In the genomic region with DNA sequence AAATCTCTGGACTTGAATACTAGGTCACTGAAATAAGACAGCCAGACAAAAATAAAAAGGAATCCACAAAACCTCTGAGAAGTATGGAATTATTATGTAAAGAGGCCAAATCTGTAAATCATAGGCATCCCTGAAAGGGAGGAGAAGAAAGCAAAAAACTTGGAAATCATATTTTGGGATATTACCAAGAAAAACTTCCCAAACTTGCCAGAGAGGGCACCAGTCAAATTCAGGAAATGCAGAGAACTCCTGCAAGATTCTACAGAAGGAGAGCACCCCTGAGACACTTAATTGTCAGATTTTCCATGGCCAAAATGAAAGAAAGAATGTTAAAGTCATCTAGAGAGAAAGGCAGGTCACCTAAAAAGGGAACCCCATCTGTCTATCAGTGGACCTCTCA, we compare ENCODE assay signal across 16 cellular contexts.
DNase-seq lines count a peak whose midpoint lies in the region; ATAC-seq and TF ChIP-seq lines count a peak whose summit lies in the region.
"Had no signal": no experiment of that assay in that cellular context is flagged by ENCODE, and none has a peak within 500 bp of the region (broad histone marks: within the 10 kb centered on the region; RNA-seq: fewer than 3 reads in every experiment).

No MANE protein-coding gene starts in this region.

- BruUV-seq in PC-3 (replicated peaks; lab: Mats Ljungman, UMichigan) = no TSS peak

- H3K4me3 ChIP-seq in PC-3 (ENCODE audit: low read length) (no peak overlapping the region), epithelial cell of proximal tubule (ENCODE audit: low read depth, low read length) (no peak overlapping the region)

- H3F3A ChIP-seq in PC-3 (ENCODE audit: low read length, unreplicated experiment) = no peaks in the 10 kb centered on the region

- peaks cover 11 to 19% of the 10 kb centered on the region in 2 donors for H3K9me3 Mint-ChIP-seq in stimulated activated naive B cell treated with anti-CD40 and anti-IgM and Interleukin-4, amounts not matched to agents 10 μg/mL and 1 μg/mL and 100 μg/mL, for 72 hours

- H3K9me2 ChIP-seq in PC-3 (replicated peaks; ENCODE audit: low read length) = no peaks in the 10 kb centered on the region

- no peak overlapping the region for H3K4me3 Mint-ChIP-seq in stimulated activated naive B cell treated with anti-CD40 and anti-IgM and Interleukin-4, amounts not matched to agents 10 μg/mL and 1 μg/mL and 100 μg/mL, for 72 hours
- H3K4me3 Mint-ChIP-seq: CD14-positive monocyte; CD4-positive, alpha-beta memory T cell had no signal

- no peaks in the 10 kb centered on the region for H3K9me3 ChIP-seq in PC-3 (ENCODE audit: low read length)

- no peaks in the 10 kb centered on the region for H3K36me3 Mint-ChIP-seq in stimulated activated naive B cell treated with anti-CD40 and anti-IgM and Interleukin-4, amounts not matched to agents 10 μg/mL and 1 μg/mL and 100 μg/mL, for 72 hours
- H3K36me3 Mint-ChIP-seq: CD14-positive monocyte; CD4-positive, alpha-beta memory T cell had no signal

- DNase-seq in PC-3 = no peak
- DNase-seq in epithelial cell of proximal tubule (ENCODE audit: low read depth) = no peak
- no peak for DNase-seq in stimulated activated naive B cell treated with anti-CD40 and anti-IgM and Interleukin-4, amounts not matched to agents 10 μg/mL and 1 μg/mL and 100 μg/mL, for 72 hours
- DNase-seq in NCI-H524 treated with DMSO at 0.1 percent for 48 hours (lab: John Stamatoyannopoulos, UW) = no peak
- DNase-seq in NCI-H1930 (lab: John Stamatoyannopoulos, UW) = no peak
- DNase-seq: AML-193; CD4-positive, alpha-beta memory T cell; DMS153; DMS79 treated with DMSO at 0.1 percent for 48 hours; GF-D8 had no signal

- H3K36me3 ChIP-seq in PC-3 (ENCODE audit: low read depth, low read length) = no peaks in the 10 kb centered on the region

- H3K4me1 ChIP-seq in PC-3 (ENCODE audit: insufficient read depth, low read length) = no peaks in the 10 kb centered on the region

- H3K27ac ChIP-seq in C4-2B = no peak overlapping the region
- no peak overlapping the region for H3K27ac ChIP-seq in PC-3 (ENCODE audit: low read length)
- H3K27ac ChIP-seq: HL-60, KMS-11 had no signal

- H3K27me3 Mint-ChIP-seq in stimulated activated naive B cell treated with anti-CD40 and anti-IgM and Interleukin-4, amounts not matched to agents 10 μg/mL and 1 μg/mL and 100 μg/mL, for 72 hours = no peaks in the 10 kb centered on the region
- H3K27me3 Mint-ChIP-seq: CD4-positive, alpha-beta memory T cell had no signal

- no peak overlapping the region for H3K27ac Mint-ChIP-seq in stimulated activated naive B cell treated with anti-CD40 and anti-IgM and Interleukin-4, amounts not matched to agents 10 μg/mL and 1 μg/mL and 100 μg/mL, for 72 hours
- H3K27ac Mint-ChIP-seq: CD14-positive monocyte had no signal

- H2AFZ ChIP-seq in PC-3 (ENCODE audit: low read length) = no peak overlapping the region

- CTCF ChIA-PET in PC-3 (lab: Charles Lee) = no interaction called here

- no peak overlapping the region for H3K9ac ChIP-seq in PC-3 (ENCODE audit: low read length)
- H3K9ac ChIP-seq: KMS-11 had no signal

- POLR2A ChIA-PET in PC-3 (lab: Charles Lee; ENCODE audit: unreplicated experiment) = no interaction called here

- no peak for ATAC-seq in PC-3
- ATAC-seq in stimulated activated naive B cell treated with anti-CD40 and anti-IgM and Interleukin-4, amounts not matched to agents 10 μg/mL and 1 μg/mL and 100 μg/mL, for 72 hours (replicated peaks) = no peak
- no peak for ATAC-seq in HG03457 (IDR thresholded peaks at IDR 0.05; ENCODE audit: unreplicated experiment)
- ATAC-seq: HCT116 had no signal

- TF ChIP-seq CTCF in C4-2B (conservative IDR thresholded peaks at IDR 0.05) (peak; percentile 34), PC-3 (conservative IDR thresholded peaks at IDR 0.05; ENCODE audit: low read depth, low read length) (peak; percentile 39; the same call in 1 of the 2 replicates), epithelial cell of proximal tubule (conservative IDR thresholded peaks at IDR 0.05; ENCODE audit: low read depth, low read length) (peak; percentile 6)

- H4K20me1 ChIP-seq in PC-3 (ENCODE audit: low read length) = no peaks in the 10 kb centered on the region

- no peaks in the 10 kb centered on the region for H3K79me2 ChIP-seq in PC-3 (ENCODE audit: low read length)

- H3K4me1 Mint-ChIP-seq in stimulated activated naive B cell treated with anti-CD40 and anti-IgM and Interleukin-4, amounts not matched to agents 10 μg/mL and 1 μg/mL and 100 μg/mL, for 72 hours = no peaks in the 10 kb centered on the region
- H3K4me1 Mint-ChIP-seq: CD14-positive monocyte; CD4-positive, alpha-beta memory T cell had no signal

- H3K4me2 ChIP-seq in PC-3 (ENCODE audit: low read length) = no peak overlapping the region
- H3K4me2 ChIP-seq: KMS-11 had no signal

- H3K27me3 ChIP-seq in PC-3 (ENCODE audit: low read length) = no peaks in the 10 kb centered on the region

- intact Hi-C loops in PC-3 (cut with micrococcal nuclease) = no loop called here
